Comparison of ENCODE assay signal across 12 cellular contexts in the genomic region with DNA sequence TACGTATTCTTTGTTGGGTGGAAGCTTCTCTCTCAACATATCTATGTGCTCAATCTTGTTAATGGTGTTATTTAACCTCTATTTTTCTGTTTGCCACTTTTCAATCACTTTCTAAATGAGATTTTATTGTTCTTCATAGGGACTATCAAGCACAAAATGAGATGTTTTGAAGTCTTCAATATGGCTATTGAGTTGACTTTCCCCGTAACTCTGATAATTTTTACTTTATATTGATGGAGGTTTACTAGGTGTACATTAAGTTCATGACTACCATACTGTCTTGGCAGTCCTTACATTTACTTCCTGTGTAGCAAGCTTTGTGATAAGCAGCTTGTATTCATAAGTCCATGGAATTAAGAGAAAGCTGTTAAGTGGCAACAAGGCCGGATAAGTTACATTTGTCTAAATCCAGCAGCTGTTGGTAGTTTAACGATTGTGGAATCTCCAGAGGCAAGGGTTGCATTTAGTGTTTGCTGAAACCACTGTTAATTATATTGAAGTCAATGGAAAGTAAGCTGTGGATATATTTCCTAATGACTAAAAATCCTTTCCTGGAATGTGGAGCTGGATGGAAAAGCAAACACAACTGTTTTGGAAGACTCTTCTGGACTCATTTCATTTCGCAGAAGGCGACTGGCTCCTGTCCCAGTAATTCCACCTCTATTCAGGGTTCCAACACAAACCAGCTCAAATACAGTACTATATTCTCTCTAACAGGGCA. TPM values are rescaled to one million over a fixed set of nuclear protein-coding genes. Genes with fewer than 3 reads are reported as not detected.
A peak's percentile ranks its signal among the peaks of the same experiment; 100 is the strongest.
DNase-seq lines count a peak whose midpoint lies in the region; ATAC-seq and TF ChIP-seq lines count a peak whose summit lies in the region.
"Had no signal": no experiment of that assay in that cellular context is flagged by ENCODE, and none has a peak within 500 bp of the region (broad histone marks: within the 10 kb centered on the region; RNA-seq: fewer than 3 reads in every experiment).

No MANE protein-coding gene starts in this region.

- H3K27me3 Mint-ChIP-seq in nephron progenitor cell (ENCODE audit: low read depth, poor library complexity) (no peaks in the 10 kb centered on the region), natural killer cell (ENCODE audit: low read depth in 2 of 2) (no peaks in the 10 kb centered on the region)
- H3K27me3 Mint-ChIP-seq: B cell had no signal

- DNase-seq in Ammon's horn (ENCODE audit: low spot score), result peak; percentile 51
- peak; percentile 46 for DNase-seq in NCI-H69 (lab: John Stamatoyannopoulos, UW)
- peak; percentile 70 for DNase-seq in fibroblast of gingiva (ENCODE audit: low read depth)
- DNase-seq in nephron progenitor cell, result no peak
- no peak for DNase-seq in natural killer cell
- DNase-seq in stimulated activated CD4-positive, alpha-beta T cell treated with anti-CD3 and anti-CD28 coated beads, Interleukin-1b, Interleukin-23, amount 100 ng/mL, for 48 hours, result no peak
- DNase-seq in activated CD4-positive, alpha-beta T cell treated with anti-CD3 and anti-CD28 coated beads, Interleukin-2, amount 50 U/mL, for 48 hours, result no peak
- DNase-seq: activated T-cell treated with anti-CD3 and anti-CD28 coated beads, Interleukin-2, amount 50 U/mL, for 72 hours; H7; stimulated activated CD4-positive, alpha-beta T cell treated with anti-CD3 and anti-CD28 coated beads, Interleukin-2, amount 100 ng/mL, for 24 hours had no signal

- H3K4me3 Mint-ChIP-seq in nephron progenitor cell, result no peak overlapping the region
- no peak overlapping the region for H3K4me3 Mint-ChIP-seq in natural killer cell
- H3K4me3 Mint-ChIP-seq: activated T-cell treated with anti-CD3 and anti-CD28 coated beads, Interleukin-2, amount 50 U/mL, for 72 hours; B cell had no signal

- H3K9me3 Mint-ChIP-seq in nephron progenitor cell (no peaks in the 10 kb centered on the region), natural killer cell (no peaks in the 10 kb centered on the region)
- H3K9me3 Mint-ChIP-seq: activated T-cell treated with anti-CD3 and anti-CD28 coated beads, Interleukin-2, amount 50 U/mL, for 72 hours had no signal

- H3K36me3 Mint-ChIP-seq in nephron progenitor cell (ENCODE audit: low read depth) (peaks cover 14% of the 10 kb centered on the region), natural killer cell (no peaks in the 10 kb centered on the region)

- H3K27ac Mint-ChIP-seq in nephron progenitor cell (peak overlapping the region; percentile 15), natural killer cell (no peak overlapping the region)
- H3K27ac Mint-ChIP-seq: activated T-cell treated with anti-CD3 and anti-CD28 coated beads, Interleukin-2, amount 50 U/mL, for 72 hours; B cell had no signal

- ATAC-seq in natural killer cell (no peak), HG03457 (IDR thresholded peaks at IDR 0.05; ENCODE audit: unreplicated experiment) (no peak)
- ATAC-seq: activated T-cell treated with anti-CD3 and anti-CD28 coated beads, Interleukin-2, amount 50 U/mL, for 72 hours had no signal

- intact Hi-C loops in natural killer cell (cut with micrococcal nuclease), result no loop called here

- TF ChIP-seq CTCF in nephron progenitor cell (IDR thresholded peaks at IDR 0.05) (no peak), natural killer cell (IDR thresholded peaks at IDR 0.05) (no peak)

- peaks cover 20% of the 10 kb centered on the region for H3K4me1 Mint-ChIP-seq in nephron progenitor cell
- peaks cover 3 to 15% of the 10 kb centered on the region in 2 donors for H3K4me1 Mint-ChIP-seq in natural killer cell

RNA-seq across cellular contexts. Expression of gene SMIM29, which starts 57.3 kb away (rescaled TPM):
- total RNA-seq in natural killer cell, result 10 to 100 TPM; 30.8 to 48.0 (median 39.7) TPM

Comparison
In these comparisons a context has a peak if more than half of its experiments do, and no peak if none do; other contexts are left out.
1. DNase-seq: peak in Ammon's horn (single experiment), NCI-H69 (single experiment) and fibroblast of gingiva (single experiment); none in nephron progenitor cell (single experiment), natural killer cell (single experiment), stimulated activated CD4-positive, alpha-beta T cell treated with anti-CD3 and anti-CD28 coated beads, Interleukin-1b, Interleukin-23, amount 100 ng/mL, for 48 hours (single experiment) and activated CD4-positive, alpha-beta T cell treated with anti-CD3 and anti-CD28 coated beads, Interleukin-2, amount 50 U/mL, for 48 hours (0 of 2).